In the genomic region with DNA sequence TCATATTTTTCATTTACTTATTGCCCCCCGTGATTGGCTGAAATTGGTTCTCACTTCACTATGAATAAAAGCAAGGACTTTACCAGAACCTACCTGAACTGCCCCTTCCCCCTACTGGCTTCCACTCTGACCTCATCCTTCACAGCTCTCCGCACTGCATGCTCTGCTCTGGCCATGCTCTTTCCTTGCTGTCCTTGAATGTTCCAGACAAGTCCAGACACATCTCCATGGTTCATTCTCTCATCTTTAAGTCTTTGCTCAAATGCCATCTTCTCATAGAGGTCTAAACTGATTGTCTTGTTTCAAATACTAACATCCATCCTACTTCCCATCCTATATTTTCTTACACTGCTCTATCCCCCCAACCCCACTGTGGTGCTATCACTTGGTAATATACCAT, we compare ENCODE assay signal across 17 cellular contexts.
"Had no signal": no experiment of that assay in that cellular context is flagged by ENCODE, and none has a peak within 500 bp of the region (broad histone marks: within the 10 kb centered on the region; RNA-seq: fewer than 3 reads in every experiment).

No MANE protein-coding gene starts in this region.

- H3K4me1 ChIP-seq: right atrium auricular region, sigmoid colon, testis, tibial nerve had no signal

- H3K4me3 ChIP-seq: hepatocyte, right atrium auricular region, sigmoid colon, skin epidermis, testis, tibial nerve had no signal

- H3K27ac ChIP-seq: hepatocyte, right atrium auricular region, sigmoid colon, skin epidermis, testis, tibial nerve had no signal

- H3K4me1 Mint-ChIP-seq: central memory CD8-positive, alpha-beta T cell; mesothelial cell of epicardium; stimulated activated naive B cell treated with anti-CD40 and anti-IgM and Interleukin-4, amounts not matched to agents 10 μg/mL and 1 μg/mL and 100 μg/mL, for 72 hours; stimulated activated naive CD8-positive, alpha-beta T cell treated with anti-CD3 and anti-CD28 coated beads, Interleukin-15, amount 100 ng/mL, for 72 hours had no signal

- H3K27ac Mint-ChIP-seq: mesothelial cell of epicardium; stimulated activated naive B cell treated with anti-CD40 and anti-IgM and Interleukin-4, amounts not matched to agents 10 μg/mL and 1 μg/mL and 100 μg/mL, for 72 hours had no signal

- H3K27me3 ChIP-seq: hepatocyte, right atrium auricular region, sigmoid colon, testis, tibial nerve had no signal

- H3K9me3 Mint-ChIP-seq: central memory CD8-positive, alpha-beta T cell; stimulated activated naive B cell treated with anti-CD40 and anti-IgM and Interleukin-4, amounts not matched to agents 10 μg/mL and 1 μg/mL and 100 μg/mL, for 72 hours had no signal

- H3K27me3 Mint-ChIP-seq: central memory CD8-positive, alpha-beta T cell; stimulated activated naive B cell treated with anti-CD40 and anti-IgM and Interleukin-4, amounts not matched to agents 10 μg/mL and 1 μg/mL and 100 μg/mL, for 72 hours; stimulated activated naive CD8-positive, alpha-beta T cell treated with anti-CD3 and anti-CD28 coated beads, Interleukin-15, amount 100 ng/mL, for 72 hours had no signal

- H3K36me3 ChIP-seq: right atrium auricular region, sigmoid colon, tibial nerve had no signal

- ATAC-seq: left lobe of liver; stimulated activated naive B cell treated with anti-CD40 and anti-IgM and Interleukin-4, amounts not matched to agents 10 μg/mL and 1 μg/mL and 100 μg/mL, for 72 hours; stimulated activated naive CD8-positive, alpha-beta T cell treated with anti-CD3 and anti-CD28 coated beads, Interleukin-15, amount 100 ng/mL, for 72 hours had no signal

- H3K36me3 Mint-ChIP-seq: mesothelial cell of epicardium had no signal

- H3K9me3 ChIP-seq: right atrium auricular region, sigmoid colon, testis, tibial nerve had no signal

- DNase-seq: effector memory CD4-positive, alpha-beta T cell; foreskin melanocyte; head of caudate nucleus; kidney glomerular epithelial cell; sigmoid colon; stimulated activated CD4-positive, alpha-beta T cell treated with anti-CD3 and anti-CD28 coated beads, Interleukin-2, amount 100 ng/mL, for 24 hours; stimulated activated CD4-positive, alpha-beta T cell treated with anti-CD3 and anti-CD28 coated beads, Interleukin-4, amount 100 ng/mL, for 4 hours; stimulated activated naive B cell treated with anti-CD40 and anti-IgM and Interleukin-4, amounts not matched to agents 10 μg/mL and 1 μg/mL and 100 μg/mL, for 72 hours; stimulated activated naive CD8-positive, alpha-beta T cell treated with anti-CD3 and anti-CD28 coated beads, Interleukin-15, amount 100 ng/mL, for 72 hours; testis had no signal

- H3K4me3 Mint-ChIP-seq: central memory CD8-positive, alpha-beta T cell; mesothelial cell of epicardium; stimulated activated naive B cell treated with anti-CD40 and anti-IgM and Interleukin-4, amounts not matched to agents 10 μg/mL and 1 μg/mL and 100 μg/mL, for 72 hours; stimulated activated naive CD8-positive, alpha-beta T cell treated with anti-CD3 and anti-CD28 coated beads, Interleukin-15, amount 100 ng/mL, for 72 hours had no signal
